In the genomic region with DNA sequence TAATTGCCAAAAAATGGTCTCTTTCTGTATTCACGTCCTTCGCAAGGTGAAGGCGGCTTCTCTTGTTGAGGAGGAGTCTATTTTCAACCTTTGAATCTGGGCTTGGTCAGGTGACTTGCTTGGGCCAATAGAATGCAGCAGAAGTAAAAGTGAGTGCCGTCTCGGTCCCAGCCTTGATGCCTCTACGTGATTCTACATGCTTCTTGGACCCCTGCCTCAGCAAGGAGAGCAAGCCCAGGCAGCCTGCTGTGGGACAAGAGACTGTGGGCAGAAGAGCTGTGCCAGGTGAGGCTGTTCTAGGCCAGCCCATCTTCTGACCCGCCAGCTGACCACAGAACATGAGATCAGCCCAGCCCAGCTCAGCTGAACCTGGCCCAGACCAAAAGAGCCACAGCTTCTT, we compare ENCODE assay signal across 19 cellular contexts. TPM values are rescaled to one million over a fixed set of nuclear protein-coding genes. Genes with fewer than 3 reads are reported as not detected.
DNase-seq lines count a peak whose midpoint lies in the region; ATAC-seq and TF ChIP-seq lines count a peak whose summit lies in the region.
"Had no signal": no experiment of that assay in that cellular context is flagged by ENCODE, and none has a peak within 500 bp of the region (broad histone marks: within the 10 kb centered on the region; RNA-seq: fewer than 3 reads in every experiment).

No MANE protein-coding gene starts in this region.

- H3K27me3 ChIP-seq in H9 (ENCODE audit: insufficient read depth, low read length) (no peaks in the 10 kb centered on the region), foreskin keratinocyte (peaks cover 6% of the 10 kb centered on the region), prostate gland (replicated peaks; ENCODE audit: insufficient read depth) (no peaks in the 10 kb centered on the region), GM23248 (replicated peaks; ENCODE audit: insufficient read depth) (peaks cover 13% of the 10 kb centered on the region)
- H3K27me3 ChIP-seq: BLaER1 treated with 17β-estradiol and CSF1 and Interleukin-3, amounts not matched to agents 10 nM and 100 nM had no signal

- H3K9me2 ChIP-seq in GM23248 (ENCODE audit: insufficient read depth), result no peaks in the 10 kb centered on the region

- peak overlapping the region in 1 of 3 experiments; percentile 59; a peak in 1 of 7 replicates for H3K27ac Mint-ChIP-seq in H9
- H3K27ac Mint-ChIP-seq in MCF 10A (ENCODE audit: low read depth, unreplicated experiment), result no peak overlapping the region
- H3K27ac Mint-ChIP-seq: CD8-positive, alpha-beta T cell had no signal

- H2BK120ac ChIP-seq in H9 (ENCODE audit: low read depth, low read length, poor library complexity, severe bottlenecking), result no peak overlapping the region

- peak; percentile 26 for ATAC-seq in foreskin keratinocyte
- ATAC-seq in HG02885 (IDR thresholded peaks at IDR 0.05; ENCODE audit: poor library complexity, unreplicated experiment), result no peak
- ATAC-seq: CD8-positive, alpha-beta T cell; PC-3 had no signal

- H2AK5ac ChIP-seq in H9 (ENCODE audit: insufficient read length, low read length), result no peak overlapping the region

- in situ Hi-C loops in GM23248 (cut with MboI), result no loop called here

- BruUV-seq in MCF 10A (replicated peaks; lab: Mats Ljungman, UMichigan), result no TSS peak

- H3K36me3 Mint-ChIP-seq in H9 (ENCODE audit: insufficient read depth in 1 of 3, low read depth in 3 of 3) (peaks cover 0 to 5% (median 3%) of the 10 kb centered on the region in 3 experiments; a peak in 4 of 7 replicates), MCF 10A (ENCODE audit: insufficient read depth, unreplicated experiment) (no peaks in the 10 kb centered on the region)
- H3K36me3 Mint-ChIP-seq: CD8-positive, alpha-beta T cell had no signal

- H3T11ph ChIP-seq in H9 (ENCODE audit: low read length), result no peak overlapping the region

- no peak overlapping the region for H3K27ac ChIP-seq in H9 (ENCODE audit: insufficient read length, low read depth, low read length)
- no peak overlapping the region for H3K27ac ChIP-seq in foreskin keratinocyte
- H3K27ac ChIP-seq in prostate gland, result no peak overlapping the region
- H3K27ac ChIP-seq in GM23248, result no peak overlapping the region
- H3K27ac ChIP-seq: BLaER1 treated with 17β-estradiol and CSF1 and Interleukin-3, amounts not matched to agents 10 nM and 100 nM; KMS-11 had no signal

- no peak overlapping the region for H3K56ac ChIP-seq in H9 (ENCODE audit: insufficient read length, low read depth, low read length)

- TF ChIP-seq CTCF in H9 (conservative IDR thresholded peaks at IDR 0.05) (no peak), MCF 10A (IDR thresholded peaks at IDR 0.05; ENCODE audit: unreplicated experiment) (no peak), foreskin keratinocyte (conservative IDR thresholded peaks at IDR 0.05) (no peak), prostate gland (IDR thresholded peaks at IDR 0.05) (no peak)

- POLR2A ChIA-PET in MCF 10A (lab: Yijun Ruan, JAX), result interaction anchor here (0.7 kb wide), 1 partner anchor 651 kb away, joined by 3 read pairs; no protein-coding TSS in a partner anchor

- TF ChIP-seq POLR2A in prostate gland (IDR thresholded peaks at IDR 0.05), result no peak

- H2BK12ac ChIP-seq in H9 (ENCODE audit: insufficient read length, low read depth, low read length), result no peak overlapping the region

- H4K5ac ChIP-seq in H9 (ENCODE audit: insufficient read length, low read depth, low read length), result no peak overlapping the region

- no peaks in the 10 kb centered on the region for H3K79me1 ChIP-seq in H9 (ENCODE audit: insufficient read depth, low read depth, low read length, poor library complexity, severe bottlenecking)

- H3K9ac ChIP-seq in H9 (ENCODE audit: extremely low read depth, insufficient read length, low read length), result no peak overlapping the region
- no peak overlapping the region for H3K9ac ChIP-seq in GM23248
- H3K9ac ChIP-seq: BLaER1 treated with 17β-estradiol and CSF1 and Interleukin-3, amounts not matched to agents 10 nM and 100 nM; KMS-11 had no signal

- no CpG with 5 or more reads among the region's 7 CpGs for whole genome bisulfite sequencing in H9 (ENCODE audit: extremely low coverage, insufficient read length, low lambda C conversion rate)
- 51% methylated on average over 7 of the region's 7 CpGs for WGBS in prostate gland
- WGBS in GM23248 (ENCODE audit: low coverage in 1 of 2, low lambda C conversion rate in 2 of 2, missing lambda C conversion rate in 2 of 2), 2 experiments, result 72 to 73% methylated on average over 7 of the region's 7 CpGs

- H4K20me1 ChIP-seq in H9 (ENCODE audit: control insufficient read depth, insufficient read depth, insufficient read length), result no peaks in the 10 kb centered on the region
- H4K20me1 ChIP-seq in GM23248 (ENCODE audit: insufficient read depth), result no peaks in the 10 kb centered on the region
- H4K20me1 ChIP-seq: BLaER1 treated with 17β-estradiol and CSF1 and Interleukin-3, amounts not matched to agents 10 nM and 100 nM had no signal

- H3K4me1 ChIP-seq in H9 (ENCODE audit: insufficient read depth, low read length), result no peaks in the 10 kb centered on the region
- H3K4me1 ChIP-seq in foreskin keratinocyte, result no peaks in the 10 kb centered on the region
- no peaks in the 10 kb centered on the region for H3K4me1 ChIP-seq in prostate gland (replicated peaks)
- H3K4me1 ChIP-seq in GM23248 (ENCODE audit: insufficient read depth), result no peaks in the 10 kb centered on the region

- DNase-seq in H9, result peak; percentile 59
- peak; percentile 7 for DNase-seq in MCF 10A (ENCODE audit: unreplicated experiment)
- peak; percentile 44 to 57 for DNase-seq in foreskin keratinocyte
- peak; percentile 9 for DNase-seq in prostate gland (ENCODE audit: low spot score)
- DNase-seq in SKM-1 (lab: John Stamatoyannopoulos, UW; ENCODE audit: unreplicated experiment), result no peak
- no peak for DNase-seq in hepatic stellate cell (ENCODE audit: low spot score)
- DNase-seq in GM23248, result no peak
- DNase-seq: CD8-positive, alpha-beta T cell; NCI-H1417 treated with DMSO at 0.1 percent for 48 hours; NCI-H187 treated with DMSO at 0.1 percent for 48 hours; NCI-H2227 treated with DMSO at 0.1 percent for 48 hours; NCI-H510A treated with DMSO at 0.1 percent for 48 hours; NCI-H82; PC-3; RPMI8226 had no signal

- no peak overlapping the region for H4K8ac ChIP-seq in H9 (replicated peaks; ENCODE audit: insufficient read length, low read depth, low read length)

- no peaks in the 10 kb centered on the region for H3F3A ChIP-seq in GM23248 (ENCODE audit: insufficient read depth)

- H3K79me2 ChIP-seq in H9 (ENCODE audit: insufficient read depth, low read length), result no peaks in the 10 kb centered on the region; the same call in 1 of the 2 replicates
- H3K79me2 ChIP-seq in GM23248 (ENCODE audit: insufficient read depth), result no peaks in the 10 kb centered on the region

- no peak overlapping the region for H3K4ac ChIP-seq in H9 (ENCODE audit: low read depth, low read length)

- no peak overlapping the region; a peak in 1 of 5 replicates for H3K4me3 Mint-ChIP-seq in H9
- H3K4me3 Mint-ChIP-seq in MCF 10A (ENCODE audit: unreplicated experiment), result no peak overlapping the region
- H3K4me3 Mint-ChIP-seq: CD8-positive, alpha-beta T cell had no signal

- CTCF ChIA-PET in MCF 10A (lab: Yijun Ruan, JAX), result no interaction called here

- intact Hi-C loops in MCF 10A (cut with micrococcal nuclease) (no loop called here), prostate gland (cut with DNase I) (no loop called here)

- no peak overlapping the region for H2BK15ac ChIP-seq in H9 (ENCODE audit: low read depth, low read length)

- H3K4me1 Mint-ChIP-seq in H9 (peaks cover 19 to 22% of the 10 kb centered on the region in 2 experiments), MCF 10A (ENCODE audit: insufficient read depth, unreplicated experiment) (no peaks in the 10 kb centered on the region)

- H2BK5ac ChIP-seq in H9 (ENCODE audit: insufficient read length, low read length), result no peak overlapping the region

- H3K9me3 Mint-ChIP-seq in H9 (peaks cover 8 to 9% of the 10 kb centered on the region in 2 experiments; a peak in 4 of 5 replicates), MCF 10A (ENCODE audit: unreplicated experiment) (no peaks in the 10 kb centered on the region)

- no peak overlapping the region for H3K4me3 ChIP-seq in prostate gland
- no peak overlapping the region for H3K4me3 ChIP-seq in GM23248
- H3K4me3 ChIP-seq: BLaER1 treated with 17β-estradiol and CSF1 and Interleukin-3, amounts not matched to agents 10 nM and 100 nM had no signal

- no peak overlapping the region for H3K14ac ChIP-seq in H9 (ENCODE audit: insufficient read depth, low read length)

- H3K9me3 ChIP-seq in H9 (ENCODE audit: control insufficient read depth, low read depth, low read length) (no peaks in the 10 kb centered on the region), prostate gland (no peaks in the 10 kb centered on the region), GM23248 (ENCODE audit: low read depth) (no peaks in the 10 kb centered on the region)

- H3K18ac ChIP-seq in H9 (ENCODE audit: insufficient read length, low read depth, low read length), result no peak overlapping the region

- H3K27me3 Mint-ChIP-seq in H9 (ENCODE audit: low read depth) (peaks cover 58% of the 10 kb centered on the region), MCF 10A (ENCODE audit: insufficient read depth, unreplicated experiment) (peaks cover 19% of the 10 kb centered on the region)

- no peaks in the 10 kb centered on the region for H3K36me3 ChIP-seq in prostate gland
- H3K36me3 ChIP-seq in GM23248 (ENCODE audit: low read depth), result no peaks in the 10 kb centered on the region
- H3K36me3 ChIP-seq: BLaER1 treated with 17β-estradiol and CSF1 and Interleukin-3, amounts not matched to agents 10 nM and 100 nM had no signal

- H4K91ac ChIP-seq in H9 (ENCODE audit: insufficient read length, low read depth, low read length), result no peak overlapping the region

- no peaks in the 10 kb centered on the region for H3K23me2 ChIP-seq in H9 (ENCODE audit: insufficient read length, low read depth, low read length, poor library complexity, severe bottlenecking)

- no peak overlapping the region for H3K23ac ChIP-seq in H9 (ENCODE audit: insufficient read length, low read depth, low read length)

- no peak overlapping the region for H3K4me2 ChIP-seq in H9 (ENCODE audit: insufficient read depth, insufficient read length, low read length)
- no peak overlapping the region for H3K4me2 ChIP-seq in GM23248 (ENCODE audit: unreplicated experiment)
- H3K4me2 ChIP-seq: BLaER1 treated with 17β-estradiol and CSF1 and Interleukin-3, amounts not matched to agents 10 nM and 100 nM; KMS-11 had no signal

- H2AFZ ChIP-seq in H9 (ENCODE audit: low read length) (no peak overlapping the region), GM23248 (no peak overlapping the region)

- no peak overlapping the region for H2BK20ac ChIP-seq in H9 (ENCODE audit: low read depth, low read length, poor library complexity, severe bottlenecking)

RNA-seq across cellular contexts. Expression of gene CCDC63, which starts 39.1 kb away (rescaled TPM):
- 0.77 and 1.3 TPM in 2 replicates for total RNA-seq in H9 (2021)
- not detected in 2 replicates for total RNA-seq in MCF 10A (2022)
- total RNA-seq in foreskin keratinocyte, result 0.04 TPM in 1 of 2 replicates, not detected in the other
- 0.02 TPM in 1 of 2 replicates, not detected in the other for polyA plus RNA-seq in foreskin keratinocyte
- 1 to 10 TPM in 1 of 2 donors, not detected in 1; 1.2 TPM for total RNA-seq in prostate gland
- not detected in 2 replicates for total RNA-seq in GM23248 (2014; rRNA removed; shearing (Covaris generic))
- polyA plus RNA-seq in GM23248 (2016; fragmentation: Nextera tagmentation; extraction: Ambion mirVana), result not detected in 2 replicates
- total RNA-seq: CD8-positive, alpha-beta T cell; G401; PC-3 had no signal

Comparison
In these comparisons a context has a peak if more than half of its experiments do, and no peak if none do; other contexts are left out.
1. DNase-seq: peak in H9 (single experiment), MCF 10A (single experiment), foreskin keratinocyte (2 of 2) and prostate gland (single experiment); none in SKM-1 (single experiment), hepatic stellate cell (single experiment) and GM23248 (single experiment).